ENCODE assay signal across 8 cellular contexts in the genomic region with DNA sequence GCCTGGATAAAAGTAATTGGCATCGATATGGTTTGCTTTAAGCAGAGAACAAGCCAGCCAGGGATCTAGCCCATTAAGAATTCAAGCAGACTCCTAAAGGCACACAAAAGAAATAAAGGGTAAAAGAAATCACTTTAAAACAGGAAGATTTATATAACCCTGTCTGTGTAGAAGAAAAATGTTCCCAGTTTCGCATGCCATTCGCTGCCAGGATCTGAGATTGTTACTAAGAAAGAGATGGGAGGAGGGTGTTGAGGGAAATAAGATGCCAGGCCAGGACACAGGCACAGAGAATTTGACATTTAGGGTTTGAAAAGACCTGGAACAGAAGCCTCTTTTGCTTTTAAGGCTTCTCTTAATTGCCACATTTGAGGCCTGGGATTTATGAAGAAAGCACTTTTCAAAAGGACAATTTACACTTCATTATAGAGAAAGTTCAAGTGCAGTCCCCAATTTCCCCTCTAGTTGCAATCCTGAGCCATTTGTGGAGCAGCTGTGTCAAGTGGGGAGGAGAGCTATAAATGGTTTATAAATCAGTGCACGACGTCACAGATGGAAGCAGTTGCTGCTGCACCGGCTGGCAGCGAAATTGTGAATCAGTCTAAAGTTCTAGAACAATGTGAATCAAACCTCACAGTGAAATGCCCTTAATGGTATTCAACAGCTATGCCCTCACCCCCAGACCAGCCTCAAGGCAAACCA. TPM values are rescaled to one million over a fixed set of nuclear protein-coding genes. Genes with fewer than 3 reads are reported as not detected.
A peak's percentile ranks its signal among the peaks of the same experiment; 100 is the strongest.
DNase-seq lines count a peak whose midpoint lies in the region; ATAC-seq lines count a peak whose summit lies in the region.

No MANE protein-coding gene starts in this region.

- CTCF ChIA-PET in T-cell (lab: Charles Lee): no interaction called here

- DNase-seq in Right ventricle myocardium superior (no peak), Right ventricle myocardium inferior (ENCODE audit: missing footprints) (no peak), NCI-H510A treated with DMSO at 0.1 percent for 48 hours (lab: John Stamatoyannopoulos, UW) (peak; percentile 64), dermis blood vessel endothelial cell (peak; percentile 56), myocyte (ENCODE audit: low read depth) (peak; percentile 89), islet precursor cell (no peak), T-cell (no peak)

- no peak overlapping the region for H3K27ac Mint-ChIP-seq in T-cell

- peak; percentile 63 for ATAC-seq in Right ventricle myocardium superior (ENCODE audit: poor library complexity)
- ATAC-seq in Right ventricle myocardium inferior: no peak
- ATAC-seq in T-cell (replicated peaks in 1 of 4): no peak
- ATAC-seq in GM18907 (IDR thresholded peaks at IDR 0.05; ENCODE audit: unreplicated experiment): no peak

- intact Hi-C loops in Right ventricle myocardium superior (cut with DNase I): no loop called here
- intact Hi-C loops in Right ventricle myocardium inferior (cut with DNase I): loop anchor here (10.0 kb wide), 1 partner anchor 157 kb away; no protein-coding TSS in a partner anchor

- H3K9me3 Mint-ChIP-seq in T-cell: no peaks in the 10 kb centered on the region

- POLR2A ChIA-PET in T-cell (lab: Charles Lee): no interaction called here

- no peaks in the 10 kb centered on the region for H3K36me3 Mint-ChIP-seq in T-cell

- no peaks in the 10 kb centered on the region for H3K4me1 Mint-ChIP-seq in T-cell

- H3K27me3 Mint-ChIP-seq in T-cell: no peaks in the 10 kb centered on the region

- no peak overlapping the region for H3K4me3 Mint-ChIP-seq in T-cell

RNA-seq across cellular contexts. Expression of gene C16orf87, which starts 26.4 kb away (rescaled TPM):
- 12.9 TPM for total RNA-seq in Right ventricle myocardium superior
- 13.6 TPM for total RNA-seq in Right ventricle myocardium inferior
- total RNA-seq in dermis blood vessel endothelial cell: 10.9 and 11.2 TPM in 2 replicates
- 30.6 and 33.6 TPM in 2 replicates for total RNA-seq in myocyte
- 14.3 TPM for polyA plus RNA-seq in myocyte (2012)
- 10 to 100 TPM in 2 of 5 donors, 1 to 10 TPM in 3; 5.2 to 15.6 (median 7.2) TPM for total RNA-seq in T-cell

RNA-seq across cellular contexts. Expression of gene GPT2, which starts 26.8 kb away (rescaled TPM):
- 22.9 TPM for total RNA-seq in Right ventricle myocardium superior
- 21.9 TPM for total RNA-seq in Right ventricle myocardium inferior
- total RNA-seq in dermis blood vessel endothelial cell: 8.2 and 10.4 TPM in 2 replicates
- 17.0 and 22.1 TPM in 2 replicates for total RNA-seq in myocyte
- 30.1 TPM for polyA plus RNA-seq in myocyte (2012)
- 1 to 10 TPM in 3 of 5 donors, under 1 TPM in 2; 0.40 to 4.7 (median 2.1) TPM for total RNA-seq in T-cell

Comparison
In these comparisons a context has a peak if more than half of its experiments do, and no peak if none do; other contexts are left out.
1. DNase-seq: peak in NCI-H510A treated with DMSO at 0.1 percent for 48 hours (single experiment), dermis blood vessel endothelial cell (single experiment) and myocyte (single experiment); none in Right ventricle myocardium superior (single experiment), Right ventricle myocardium inferior (single experiment), islet precursor cell (single experiment) and T-cell (0 of 34).